In genomic region chr5:112367400-112367799, GRCh38 we compare ENCODE assay signal across 14 cellular contexts. TPM values are rescaled to one million over a fixed set of nuclear protein-coding genes. Genes with fewer than 3 reads are reported as not detected.
A peak's percentile ranks its signal among the peaks of the same experiment; 100 is the strongest.
DNase-seq lines count a peak whose midpoint lies in the region; ATAC-seq and TF ChIP-seq lines count a peak whose summit lies in the region.
"Had no signal": no experiment of that assay in that cellular context is flagged by ENCODE, and none has a peak within 500 bp of the region (broad histone marks: within the 10 kb centered on the region; RNA-seq: fewer than 3 reads in every experiment).

No MANE protein-coding gene starts in this region.

- TF ChIP-seq CTCF in GM12864 (IDR thresholded peaks at IDR 0.05; ENCODE audit: low read depth, low read length, missing control alignments) (peak; percentile 1), upper lobe of left lung (IDR thresholded peaks at IDR 0.05) (no peak)

- no peaks in the 10 kb centered on the region for H3K27me3 ChIP-seq in upper lobe of left lung

- no peak for TF ChIP-seq POLR2A in upper lobe of left lung (IDR thresholded peaks at IDR 0.05)

- H3K36me3 ChIP-seq in upper lobe of left lung = no peaks in the 10 kb centered on the region

- DNase-seq in GM12864 (ENCODE audit: low read depth) (no peak), left ventricle myocardium superior (no peak), upper lobe of left lung (peak in 1 of 2 donors; percentile 28), DMS53 (lab: John Stamatoyannopoulos, UW) (no peak), sciatic nerve (ENCODE audit: low spot score) (no peak), substantia nigra (lab: John Stamatoyannopoulos, UW) (no peak)
- DNase-seq: GDM1, KG1, NCI-H1105 treated with DMSO at 0.1 percent for 48 hours, NCI-H1694, NCI-H2081 treated with DMSO at 0.1 percent for 48 hours, SHP77 had no signal

- TF ChIP-seq EP300 in upper lobe of left lung (IDR thresholded peaks at IDR 0.05) = peak in 3 of 4 donors; percentile 46 to 72 (median 49)

- no peaks in the 10 kb centered on the region for H3K9me3 ChIP-seq in upper lobe of left lung

- peak overlapping the region in 2 of 4 donors; percentile 32 to 78 for H3K27ac ChIP-seq in upper lobe of left lung
- H3K27ac ChIP-seq in substantia nigra (ENCODE audit: low read depth, low read length, poor library complexity, severe bottlenecking) = no peak overlapping the region
- H3K27ac ChIP-seq: SK-N-MC had no signal

- intact Hi-C loops in left ventricle myocardium superior (cut with micrococcal nuclease) = no loop called here
- intact Hi-C loops in sciatic nerve (cut with DNase I) = no loop called here

- peaks cover 0 to 7% (median 5%) of the 10 kb centered on the region in 4 donors for H3K4me1 ChIP-seq in upper lobe of left lung

- 63 to 86% methylated on average over 4 of the region's 4 CpGs for WGBS in upper lobe of left lung, 2 donors

- ATAC-seq in HG02884 (IDR thresholded peaks at IDR 0.05; ENCODE audit: unreplicated experiment) = peak; percentile 25
- ATAC-seq in left ventricle myocardium superior = peak; percentile 32
- ATAC-seq in upper lobe of left lung (ENCODE audit: low FRiP score in 2 of 2) = no peak
- no peak for ATAC-seq in sciatic nerve

- H3K4me3 ChIP-seq in GM12864 (ENCODE audit: low read depth, low read length) (no peak overlapping the region), upper lobe of left lung (no peak overlapping the region)
- H3K4me3 ChIP-seq: SK-N-MC had no signal

RNA-seq across cellular contexts. Expression of gene EPB41L4A, which starts 51.7 kb away (rescaled TPM):
- total RNA-seq in left ventricle myocardium superior (18.6 TPM), upper lobe of left lung (10 to 100 TPM; 15.9 to 45.1 (median 28.1) TPM), sciatic nerve (29.4 TPM)

Comparison
In these comparisons a context has a peak if more than half of its experiments do, and no peak if none do; other contexts are left out.
1. ATAC-seq: peak in HG02884 (single experiment) and left ventricle myocardium superior (single experiment); none in upper lobe of left lung (0 of 2) and sciatic nerve (single experiment).